ENCODE assay signal across 1 cellular context in the genomic region with DNA sequence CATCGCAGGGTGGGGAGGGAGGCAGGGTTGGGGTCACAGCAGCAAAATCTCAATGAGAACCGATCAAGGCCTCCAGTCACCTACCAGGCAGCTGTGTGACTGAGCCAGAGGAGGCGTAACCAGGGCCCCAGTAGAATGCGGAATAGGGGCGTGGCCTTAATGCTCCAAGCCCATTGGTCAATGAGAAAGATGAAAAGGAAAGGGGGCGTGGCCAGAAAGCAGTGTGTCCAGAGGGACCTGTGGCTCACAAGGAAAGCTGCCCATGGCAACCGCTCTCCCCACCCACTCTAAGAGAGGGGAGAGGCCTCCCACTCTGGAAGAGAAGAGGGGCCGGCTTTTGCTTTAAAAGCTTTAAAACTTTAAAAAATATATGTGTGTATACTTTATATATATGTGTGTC. TPM values are rescaled to one million over a fixed set of nuclear protein-coding genes. Genes with fewer than 3 reads are reported as not detected.
"Had no signal": no experiment of that assay in that cellular context is flagged by ENCODE, and none has a peak within 500 bp of the region (broad histone marks: within the 10 kb centered on the region; RNA-seq: fewer than 3 reads in every experiment).

A gene with protein sequence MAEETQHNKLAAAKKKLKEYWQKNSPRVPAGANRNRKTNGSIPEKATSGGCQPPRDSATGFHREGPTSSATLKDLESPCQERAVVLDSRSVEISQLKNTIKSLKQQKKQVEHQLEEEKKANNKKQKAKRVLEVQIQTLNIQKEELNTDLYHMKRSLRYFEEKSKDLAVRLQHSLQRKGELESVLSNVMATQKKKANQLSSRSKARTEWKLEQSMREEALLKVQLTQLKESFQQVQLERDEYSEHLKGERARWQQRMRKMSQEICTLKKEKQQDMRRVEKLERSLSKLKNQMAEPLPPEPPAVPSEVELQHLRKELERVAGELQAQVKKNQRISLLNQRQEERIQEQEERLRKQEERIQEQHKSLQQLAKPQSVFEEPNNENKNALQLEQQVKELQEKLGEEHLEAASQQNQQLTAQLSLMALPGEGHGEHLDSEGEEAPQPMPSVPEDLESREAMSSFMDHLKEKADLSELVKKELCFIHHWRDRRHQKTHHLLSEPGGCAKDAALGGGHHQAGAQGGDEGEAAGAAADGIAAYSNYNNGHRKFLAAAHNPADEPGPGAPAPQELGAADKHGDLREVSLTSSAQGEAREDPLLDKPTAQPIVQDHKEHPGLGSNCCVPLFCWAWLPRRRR (minus strand): TSS at position 101 of the 400 bp plus-strand sequence. CDS start 98 bp downstream, at position 3.

RNA-seq across cellular contexts. Expression of the gene that starts here (rescaled TPM):
- total RNA-seq: activated CD4-positive, alpha-beta memory T cell treated with anti-CD3 and anti-CD28 coated beads for 36 hours had no signal
